Comparison of ENCODE assay signal across 8 cellular contexts in genomic region chr10:91162495-91163268, GRCh38. TPM values are rescaled to one million over a fixed set of nuclear protein-coding genes. Genes with fewer than 3 reads are reported as not detected.
A peak's percentile ranks its signal among the peaks of the same experiment; 100 is the strongest.
DNase-seq lines count a peak whose midpoint lies in the region; ATAC-seq and TF ChIP-seq lines count a peak whose summit lies in the region.

No MANE protein-coding gene starts in this region.

- peak overlapping the region; percentile 88 for H3K4me2 ChIP-seq in OCI-LY1 (ENCODE audit: low read length)

- peak overlapping the region; percentile 62 for H3K27ac ChIP-seq in OCI-LY1 (ENCODE audit: low read depth, low read length, poor library complexity, severe bottlenecking)
- peak overlapping the region; percentile 87 to 98 (median 93) for H3K27ac ChIP-seq in esophagus squamous epithelium
- peak overlapping the region; percentile 74 for H3K27ac ChIP-seq in muscle layer of duodenum (ENCODE audit: low read length)

- TF ChIP-seq CTCF in AG04449 (IDR thresholded peaks at IDR 0.05; ENCODE audit: insufficient read depth, low read length, missing control alignments) (no peak), OCI-LY1 (IDR thresholded peaks at IDR 0.05; ENCODE audit: low read length) (no peak), esophagus squamous epithelium (IDR thresholded peaks at IDR 0.05) (no peak)

- H3K79me2 ChIP-seq in OCI-LY1 (ENCODE audit: insufficient read depth, low read length), result peaks cover 27% of the 10 kb centered on the region

- no peaks in the 10 kb centered on the region for H4K20me1 ChIP-seq in OCI-LY1 (ENCODE audit: insufficient read depth, low read length)

- intact Hi-C loops in esophagus squamous epithelium (cut with DNase I), result no loop called here

- POLR2A ChIA-PET in AG04449 (lab: Yijun Ruan, JAX), result interaction anchor here (0.7 to 1.3 kb wide), 3 partner anchors 12 to 31 kb away, joined by 3 to 5 read pairs (median 3); no protein-coding TSS in a partner anchor

- H3K9ac ChIP-seq in OCI-LY1 (ENCODE audit: low read length), result peak overlapping the region; percentile 75

- no peak overlapping the region for H2AFZ ChIP-seq in OCI-LY1 (ENCODE audit: low read length)

- no peaks in the 10 kb centered on the region; the same call in 1 of the 2 replicates for H3F3A ChIP-seq in OCI-LY1 (ENCODE audit: insufficient read depth, low read length)

- H3K4me3 ChIP-seq in AG04449 (ENCODE audit: low read depth, low read length) (peak overlapping the region; percentile 75), OCI-LY1 (ENCODE audit: low read depth, low read length, poor library complexity, severe bottlenecking) (peak overlapping the region; percentile 74), esophagus squamous epithelium (peak overlapping the region; percentile 65 to 94 (median 86)), muscle layer of duodenum (ENCODE audit: low read depth in 1 of 2, low read length in 2 of 2) (peak overlapping the region; percentile 68 to 80)

- no peaks in the 10 kb centered on the region for H3K9me3 ChIP-seq in OCI-LY1 (ENCODE audit: low read length)
- H3K9me3 ChIP-seq in esophagus squamous epithelium, result no peaks in the 10 kb centered on the region
- no peaks in the 10 kb centered on the region for H3K9me3 ChIP-seq in muscle layer of duodenum (ENCODE audit: control insufficient read depth in 1 of 2, low read length in 2 of 2)

- WGBS in esophagus squamous epithelium, 2 donors, result 0% methylated on average over 3 of the region's 110 CpGs; no CpG with 5 or more reads in 1 of the 2 donors

- H3K4me1 ChIP-seq in OCI-LY1 (ENCODE audit: insufficient read depth, low read length, severe bottlenecking) (peaks cover 15% of the 10 kb centered on the region), esophagus squamous epithelium (peaks cover 0 to 31% (median 9%) of the 10 kb centered on the region in 3 donors), muscle layer of duodenum (ENCODE audit: control insufficient read depth in 1 of 2, insufficient read depth in 2 of 2, low read length in 2 of 2) (peaks cover 5 to 7% of the 10 kb centered on the region in 2 donors)

- CTCF ChIA-PET in AG04449 (lab: Yijun Ruan, JAX), result interaction anchor here (1.0 to 2.2 kb wide), 6 partner anchors 10 to 251 kb away, joined by 3 to 11 read pairs (median 4); no protein-coding TSS in a partner anchor

- H3K27me3 ChIP-seq in OCI-LY1 (ENCODE audit: insufficient read depth, low read length) (no peaks in the 10 kb centered on the region), esophagus squamous epithelium (peaks cover 0 to 5% (median 0%) of the 10 kb centered on the region in 4 donors), muscle layer of duodenum (ENCODE audit: low read depth, low read length) (no peaks in the 10 kb centered on the region)

- H3K9me2 ChIP-seq in OCI-LY1 (ENCODE audit: low read depth, low read length), result no peaks in the 10 kb centered on the region

- peak in 2 of 4 donors; percentile 45 to 61 for TF ChIP-seq POLR2A in esophagus squamous epithelium (IDR thresholded peaks at IDR 0.05)

- DNase-seq in AG04449 (ENCODE audit: low read depth, low spot score), result no peak
- peak; percentile 60 to 71 for DNase-seq in activated T-helper 1 cell treated with anti-CD3 and anti-CD28 coated beads, Interleukin-2, amount 50 U/mL, for 16 hours (ENCODE audit: low read depth in 1 of 2, low spot score in 1 of 2)
- DNase-seq in esophagus squamous epithelium (lab: John Stamatoyannopoulos, UW), result no peak
- peak; percentile 71 for DNase-seq in stimulated activated CD8-positive, alpha-beta memory T cell treated with anti-CD3 and anti-CD28 coated beads, Interleukin-4, amount 100 ng/mL, for 48 hours

- ATAC-seq in GM18861 (IDR thresholded peaks at IDR 0.05; ENCODE audit: unreplicated experiment) (peak; percentile 56), HG03066 (IDR thresholded peaks at IDR 0.05; ENCODE audit: low read depth, unreplicated experiment) (peak; percentile 47)

- H3K36me3 ChIP-seq in OCI-LY1 (ENCODE audit: insufficient read depth, low read length) (no peaks in the 10 kb centered on the region), esophagus squamous epithelium (no peaks in the 10 kb centered on the region), muscle layer of duodenum (ENCODE audit: control insufficient read depth in 1 of 2, insufficient read depth in 2 of 2, low read length in 2 of 2) (no peaks in the 10 kb centered on the region)

RNA-seq across cellular contexts. Expression of gene PCGF5, which starts 57.8 kb away (rescaled TPM):
- 10 to 100 TPM; 17.3 to 39.3 (median 23.4) TPM for total RNA-seq in esophagus squamous epithelium

Comparison
In these comparisons a context has a peak if more than half of its experiments do, and no peak if none do; other contexts are left out.
1. DNase-seq: peak in activated T-helper 1 cell treated with anti-CD3 and anti-CD28 coated beads, Interleukin-2, amount 50 U/mL, for 16 hours (2 of 2) and stimulated activated CD8-positive, alpha-beta memory T cell treated with anti-CD3 and anti-CD28 coated beads, Interleukin-4, amount 100 ng/mL, for 48 hours (single experiment); none in AG04449 (single experiment) and esophagus squamous epithelium (single experiment).
2. Peak in every context shown above with its lines, with median percentiles within 50 percentile points of each other: H3K4me3 ChIP-seq and H3K27ac ChIP-seq.